ENCODE assay signal across 8 cellular contexts in the genomic region with DNA sequence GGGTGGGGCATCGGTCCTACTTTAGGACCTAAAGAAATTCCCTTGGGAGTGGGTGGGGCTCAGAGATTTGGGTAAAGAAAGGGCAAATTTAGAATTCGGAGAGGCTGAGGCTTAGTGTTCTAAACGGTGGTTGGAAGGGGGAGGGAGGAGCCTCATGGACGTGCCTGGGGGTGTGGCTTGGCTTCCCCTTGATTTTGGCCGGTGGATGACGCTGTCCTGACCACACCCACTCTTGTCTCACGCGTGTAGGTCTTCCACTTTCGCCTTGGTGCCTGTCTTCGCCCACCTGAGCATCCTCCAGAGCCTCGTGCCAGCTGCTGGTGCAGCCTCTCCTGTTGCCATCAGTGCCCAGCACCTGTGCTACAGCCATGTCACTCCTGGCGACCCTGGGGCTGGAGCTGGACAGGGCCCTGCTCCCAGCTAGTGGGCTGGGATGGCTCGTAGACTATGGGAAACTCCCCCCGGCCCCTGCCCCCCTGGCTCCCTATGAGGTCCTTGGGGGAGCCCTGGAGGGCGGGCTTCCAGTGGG. TPM values are rescaled to one million over a fixed set of nuclear protein-coding genes. Genes with fewer than 3 reads are reported as not detected.
DNase-seq lines count a peak whose midpoint lies in the region; ATAC-seq, FAIRE-seq and TF ChIP-seq lines count a peak whose summit lies in the region.

No MANE protein-coding gene starts in this region.

- H3K79me2 ChIP-seq in GM12878 (ENCODE audit: control insufficient read depth, insufficient read depth, low read length): peaks cover 60% of the 10 kb centered on the region

- intact Hi-C loops in GM12878 (cut with micrococcal nuclease; ENCODE audit: unreplicated experiment): no loop called here
- intact Hi-C loops in lower lobe of right lung (cut with DNase I): no loop called here

- POLR2A ChIA-PET in GM12878 (lab: Charles Lee): interaction anchor here (1.1 to 5.8 kb wide), 8 partner anchors 13 to 290 kb away, joined by 3 to 113 read pairs (median 20); partner anchors contain the start of genes AKT1S1, AP2A1, IL4I1 and RRAS

- 45% methylated on average over 15 of the region's 15 CpGs for WGBS in GM12878 (ENCODE audit: insufficient coverage, insufficient replicate concordance, low lambda C conversion rate, missing lambda C conversion rate)

- no peak for TF ChIP-seq CTCF in GM12878 (IDR thresholded peaks at IDR 0.05 in 2 of 3, conservative IDR thresholded peaks at IDR 0.05 in 1 of 3; ENCODE audit: control insufficient read depth in 2 of 3, extremely low read depth in 1 of 3, insufficient read depth in 1 of 3, low read depth in 3 of 3, low read length in 3 of 3)
- no peak for TF ChIP-seq CTCF in lower lobe of right lung (IDR thresholded peaks at IDR 0.05)
- no peak for TF ChIP-seq CTCF in Peyer's patch (IDR thresholded peaks at IDR 0.05)

- SMC1A ChIA-PET in GM12878 (lab: Charles Lee; ENCODE audit: uncharacterized antibody, unreplicated experiment): interaction anchor here (0.8 to 4.8 kb wide), 3 partner anchors 18 to 65 kb away, joined by 3 to 48 read pairs (median 9); no protein-coding TSS in a partner anchor

- TF ChIP-seq POLR2A in GM12878 (IDR thresholded peaks at IDR 0.05; ENCODE audit: low read depth, low read length): peak; percentile 82
- no peak for TF ChIP-seq POLR2A in Peyer's patch (IDR thresholded peaks at IDR 0.05)

- H3K27me3 ChIP-seq in HUES48 (ENCODE audit: control insufficient read depth, insufficient read depth, low read length) (no peaks in the 10 kb centered on the region), GM12878 (replicated peaks in 1 of 2; ENCODE audit: control insufficient read depth in 2 of 2, insufficient read depth in 2 of 2, low read length in 1 of 2) (no peaks in the 10 kb centered on the region), lower lobe of right lung (ENCODE audit: low read depth) (no peaks in the 10 kb centered on the region), Peyer's patch (no peaks in the 10 kb centered on the region)

- no peaks in the 10 kb centered on the region for H3K9me3 ChIP-seq in HUES48 (ENCODE audit: control insufficient read depth, insufficient read depth, low read length)
- H3K9me3 ChIP-seq in GM12878 (replicated peaks; ENCODE audit: control insufficient read depth, insufficient read depth, low read length): no peaks in the 10 kb centered on the region
- no peaks in the 10 kb centered on the region for H3K9me3 ChIP-seq in lower lobe of right lung
- no peaks in the 10 kb centered on the region for H3K9me3 ChIP-seq in Peyer's patch

- H3K9ac ChIP-seq in HUES48 (ENCODE audit: low read depth, low read length) (no peak overlapping the region), GM12878 (ENCODE audit: control insufficient read depth, insufficient read depth, low read length) (no peak overlapping the region)

- peak overlapping the region; percentile 40 for H3K4me2 ChIP-seq in GM12878 (ENCODE audit: control insufficient read depth, insufficient read depth)

- BruUV-seq in GM12878 (replicated peaks; lab: Mats Ljungman, UMichigan): no TSS peak

- DNase-seq in A172 (ENCODE audit: low spot score): peak; percentile 77
- DNase-seq in GM12878 (ENCODE audit: low read depth, low spot score): no peak
- no peak for DNase-seq in lower lobe of right lung
- no peak for DNase-seq in KBM-7
- no peak for DNase-seq in T1000 (lab: John Stamatoyannopoulos, UW)
- no peak for DNase-seq in Peyer's patch

- in situ Hi-C loops in GM12878 (cut with MboI) (loop anchor here (10.0 kb wide), 1 partner anchor 204 kb away; no protein-coding TSS in a partner anchor), KBM-7 (cut with MboI; ENCODE audit: low pct_unique_long_range_greater_than_20kb, low sequenced_read_pairs) (no loop called here)

- H4K20me1 ChIP-seq in GM12878 (ENCODE audit: control insufficient read depth, insufficient read depth): no peaks in the 10 kb centered on the region

- H3K4me3 ChIP-seq in HUES48 (ENCODE audit: low read depth, low read length) (peak overlapping the region; percentile 57), GM12878 (peak overlapping the region; percentile 92), lower lobe of right lung (peak overlapping the region; percentile 100), Peyer's patch (peak overlapping the region in 1 of 4 donors; percentile 24)

- peaks cover 21% of the 10 kb centered on the region for H3K36me3 ChIP-seq in HUES48 (ENCODE audit: control insufficient read depth, insufficient read depth, low read length)
- peaks cover 9 to 17% of the 10 kb centered on the region in 2 experiments; a peak in 3 of 4 replicates for H3K36me3 ChIP-seq in GM12878 (ENCODE audit: control insufficient read depth in 2 of 2, insufficient read depth in 2 of 2, low read length in 1 of 2)
- H3K36me3 ChIP-seq in lower lobe of right lung: peaks cover 20% of the 10 kb centered on the region
- H3K36me3 ChIP-seq in Peyer's patch: peaks cover 0 to 4% (median 0%) of the 10 kb centered on the region in 3 donors

- no peak for TF ChIP-seq EP300 in GM12878 (IDR thresholded peaks at IDR 0.05; ENCODE audit: borderline replicate concordance in 1 of 2, control insufficient read depth in 1 of 2, low read depth in 2 of 2, low read length in 2 of 2)

- ATAC-seq in GM12878 (no peak), lower lobe of right lung (peak in 1 of 2 donors; percentile 2), GM21786 (IDR thresholded peaks at IDR 0.05; ENCODE audit: unreplicated experiment) (no peak)

- CTCF ChIA-PET in GM12878 (lab: Yijun Ruan, JAX): interaction anchor here (1.1 to 2.2 kb wide), 5 partner anchors 33 to 63 kb away, joined by 3 to 7 read pairs (median 4); partner anchors contain the start of genes IL4I1 and PNKP

- no peak overlapping the region for H3K27ac ChIP-seq in HUES48 (ENCODE audit: low read depth, low read length)
- H3K27ac ChIP-seq in GM12878 (ENCODE audit: control insufficient read depth, insufficient read depth): no peak overlapping the region; the same call in 1 of the 2 replicates
- H3K27ac ChIP-seq in lower lobe of right lung: peak overlapping the region; percentile 49
- peak overlapping the region in 2 of 4 donors; percentile 2 to 92 for H3K27ac ChIP-seq in Peyer's patch

- H2AFZ ChIP-seq in GM12878 (ENCODE audit: control insufficient read depth, low read depth, low read length): no peak overlapping the region

- no peak for FAIRE-seq in GM12878 (lab: Jason Lieb, UNC)

- TF ChIP-seq RAD21 in GM12878 (IDR thresholded peaks at IDR 0.05; ENCODE audit: insufficient read depth, low read depth, low read length): no peak

- H3K4me1 ChIP-seq in HUES48 (ENCODE audit: control insufficient read depth, insufficient read depth, low read length) (peaks cover 2% of the 10 kb centered on the region; the same call in 1 of the 2 replicates), GM12878 (ENCODE audit: control insufficient read depth, insufficient read depth, low read length) (peaks cover 15% of the 10 kb centered on the region), lower lobe of right lung (peaks cover 28% of the 10 kb centered on the region), Peyer's patch (peaks cover 0 to 24% (median 5%) of the 10 kb centered on the region in 4 donors)

- RAD21 ChIA-PET in GM12878 (lab: Charles Lee; ENCODE audit: unreplicated experiment): interaction anchor here (1.0 to 5.0 kb wide), 6 partner anchors 19 to 61 kb away, joined by 3 to 66 read pairs (median 11); partner anchors contain the start of genes AKT1S1, IL4I1 and TBC1D17

RNA-seq across cellular contexts. Expression of gene NUP62, which starts 1.2 kb away (rescaled TPM):
- total RNA-seq in A172 (2014; rRNA removed; shearing (Covaris generic)): 84.6 and 91.3 TPM in 2 replicates
- total RNA-seq in GM12878 (2013; cell fraction: nucleolus; rRNA removed): 54.2 and 56.0 TPM in 2 replicates
- total RNA-seq in GM12878 (2014; rRNA removed) (90.7 and 95.6 TPM in 2 replicates), GM12878 (2014; rRNA removed; fragmentation: Illumina TruSeq; extraction: Trizol) (46.5 and 50.1 TPM in 2 replicates), GM12878 (2021) (102 and 108 TPM in 2 replicates), lower lobe of right lung (36.5 TPM), Peyer's patch (10 to 100 TPM; 40.0 to 54.5 (median 46.0) TPM)
- polyA plus RNA-seq in GM12878 (2011; ENCODE audit: low read depth): 25.0 TPM
- polyA plus RNA-seq in GM12878 (2011; rRNA removed) (13.7 and 35.5 TPM in 2 replicates), GM12878 (2014; fragmentation: Illumina TruSeq; extraction: Trizol) (40.8 and 67.7 TPM in 2 replicates), GM12878 (2014; fragmentation: Nextera tagmentation; extraction: Ambion mirVana) (10 to 100 TPM; 19.5 to 22.0 TPM), GM12878 (2014; rRNA removed) (66.1 and 77.7 TPM in 2 replicates), GM12878 (2016; fragmentation: Nextera tagmentation; extraction: Ambion mirVana) (100 to 1,000 TPM; 105 to 110 TPM)
- polyA plus RNA-seq in GM12878 (2011; cell fraction: cytosol; rRNA removed): 39.4 and 41.4 TPM in 2 replicates
- 25.1 and 36.3 TPM in 2 replicates for polyA plus RNA-seq in GM12878 (2011; cell fraction: nucleus; rRNA removed)
- polyA plus RNA-seq in GM12878 (2012): 50.6 and 56.6 TPM in 2 replicates
- polyA minus RNA-seq in GM12878 (2011; rRNA and poly(A)+ RNA removed): 24.5 and 36.2 TPM in 2 replicates
- 23.4 and 24.3 TPM in 2 replicates for polyA minus RNA-seq in GM12878 (2011; cell fraction: cytosol; rRNA and poly(A)+ RNA removed)
- polyA minus RNA-seq in GM12878 (2011; cell fraction: nucleus; rRNA and poly(A)+ RNA removed): 13.4 and 30.9 TPM in 2 replicates

RNA-seq across cellular contexts. Expression of gene ATF5, which starts 1.5 kb away (rescaled TPM):
- 30.3 and 35.6 TPM in 2 replicates for total RNA-seq in A172 (2014; rRNA removed; shearing (Covaris generic))
- 30.9 and 34.7 TPM in 2 replicates for total RNA-seq in GM12878 (2013; cell fraction: nucleolus; rRNA removed)
- 24.8 and 29.0 TPM in 2 replicates for total RNA-seq in GM12878 (2014; rRNA removed)
- total RNA-seq in GM12878 (2014; rRNA removed; fragmentation: Illumina TruSeq; extraction: Trizol): 16.7 and 17.6 TPM in 2 replicates
- 82.1 and 83.1 TPM in 2 replicates for total RNA-seq in GM12878 (2021)
- 74.7 TPM for polyA plus RNA-seq in GM12878 (2011; ENCODE audit: low read depth)
- polyA plus RNA-seq in GM12878 (2011; rRNA removed): 122 and 133 TPM in 2 replicates
- polyA plus RNA-seq in GM12878 (2011; cell fraction: cytosol; rRNA removed): 117 and 157 TPM in 2 replicates
- polyA plus RNA-seq in GM12878 (2011; cell fraction: nucleus; rRNA removed): 263 and 301 TPM in 2 replicates
- polyA plus RNA-seq in GM12878 (2012): 136 and 179 TPM in 2 replicates
- polyA plus RNA-seq in GM12878 (2014; fragmentation: Illumina TruSeq; extraction: Trizol): 38.1 and 41.1 TPM in 2 replicates
- polyA plus RNA-seq in GM12878 (2014; fragmentation: Nextera tagmentation; extraction: Ambion mirVana): 10 to 100 TPM in 1 of 2 experiments, 1 to 10 TPM in 1; 9.1 to 10.1 TPM
- 55.2 and 63.1 TPM in 2 replicates for polyA plus RNA-seq in GM12878 (2014; rRNA removed)
- polyA plus RNA-seq in GM12878 (2016; fragmentation: Nextera tagmentation; extraction: Ambion mirVana): 10 to 100 TPM; 16.3 to 19.0 TPM
- 24.1 and 57.3 TPM in 2 replicates for polyA minus RNA-seq in GM12878 (2011; rRNA and poly(A)+ RNA removed)
- 65.8 and 83.5 TPM in 2 replicates for polyA minus RNA-seq in GM12878 (2011; cell fraction: cytosol; rRNA and poly(A)+ RNA removed)
- polyA minus RNA-seq in GM12878 (2011; cell fraction: nucleus; rRNA and poly(A)+ RNA removed): 15.8 and 26.1 TPM in 2 replicates
- total RNA-seq in lower lobe of right lung: 13.8 TPM
- 10 to 100 TPM in 3 of 4 donors, 1 to 10 TPM in 1; 3.3 to 21.4 (median 18.2) TPM for total RNA-seq in Peyer's patch

RNA-seq across cellular contexts. Expression of gene SIGLEC11, which starts 30.4 kb away (rescaled TPM):
- not detected in 2 replicates for total RNA-seq in A172 (2014; rRNA removed; shearing (Covaris generic))
- not detected in 2 replicates for total RNA-seq in GM12878 (2013; cell fraction: nucleolus; rRNA removed)
- total RNA-seq in GM12878 (2014; rRNA removed) (not detected in 2 replicates), GM12878 (2014; rRNA removed; fragmentation: Illumina TruSeq; extraction: Trizol) (not detected in 2 replicates), GM12878 (2021) (not detected in 2 replicates), lower lobe of right lung (7.7 TPM), Peyer's patch (1 to 10 TPM in 1 of 4 donors, under 1 TPM in 1, not detected in 2; 0.94 to 1.7 TPM)
- not detected for polyA plus RNA-seq in GM12878 (2011; ENCODE audit: low read depth)
- polyA plus RNA-seq in GM12878 (2011; rRNA removed) (not detected in 2 replicates), GM12878 (2014; fragmentation: Illumina TruSeq; extraction: Trizol) (not detected in 2 replicates), GM12878 (2014; fragmentation: Nextera tagmentation; extraction: Ambion mirVana) (not detected), GM12878 (2014; rRNA removed) (not detected in 2 replicates), GM12878 (2016; fragmentation: Nextera tagmentation; extraction: Ambion mirVana) (not detected)
- polyA plus RNA-seq in GM12878 (2011; cell fraction: cytosol; rRNA removed): not detected in 2 replicates
- polyA plus RNA-seq in GM12878 (2011; cell fraction: nucleus; rRNA removed): not detected in 2 replicates
- polyA plus RNA-seq in GM12878 (2012): not detected in 2 replicates
- polyA minus RNA-seq in GM12878 (2011; rRNA and poly(A)+ RNA removed): not detected in 2 replicates
- not detected in 2 replicates for polyA minus RNA-seq in GM12878 (2011; cell fraction: cytosol; rRNA and poly(A)+ RNA removed)
- not detected in 2 replicates for polyA minus RNA-seq in GM12878 (2011; cell fraction: nucleus; rRNA and poly(A)+ RNA removed)

RNA-seq across cellular contexts. Expression of gene IL4I1, which starts 33.9 kb away (rescaled TPM):
- 6.4 and 15.4 TPM in 2 replicates for total RNA-seq in A172 (2014; rRNA removed; shearing (Covaris generic))
- total RNA-seq in GM12878 (2013; cell fraction: nucleolus; rRNA removed): 73.8 and 88.4 TPM in 2 replicates
- total RNA-seq in GM12878 (2014; rRNA removed) (39.1 and 51.0 TPM in 2 replicates), GM12878 (2014; rRNA removed; fragmentation: Illumina TruSeq; extraction: Trizol) (16.2 and 17.4 TPM in 2 replicates), GM12878 (2021) (80.0 and 82.6 TPM in 2 replicates), lower lobe of right lung (1.6 TPM), Peyer's patch (not detected)
- 16.2 TPM for polyA plus RNA-seq in GM12878 (2011; ENCODE audit: low read depth)
- polyA plus RNA-seq in GM12878 (2011; rRNA removed) (37.4 and 83.8 TPM in 2 replicates), GM12878 (2014; fragmentation: Illumina TruSeq; extraction: Trizol) (4.8 and 20.1 TPM in 2 replicates), GM12878 (2014; fragmentation: Nextera tagmentation; extraction: Ambion mirVana) (under 1 TPM; 0.62 to 1.00 TPM), GM12878 (2014; rRNA removed) (42.5 and 53.3 TPM in 2 replicates), GM12878 (2016; fragmentation: Nextera tagmentation; extraction: Ambion mirVana) (10 to 100 TPM; 43.0 to 45.5 TPM)
- 134 and 171 TPM in 2 replicates for polyA plus RNA-seq in GM12878 (2011; cell fraction: cytosol; rRNA removed)
- polyA plus RNA-seq in GM12878 (2011; cell fraction: nucleus; rRNA removed): 271 and 308 TPM in 2 replicates
- polyA plus RNA-seq in GM12878 (2012): 49.6 and 88.7 TPM in 2 replicates
- polyA minus RNA-seq in GM12878 (2011; rRNA and poly(A)+ RNA removed): 56.8 and 118 TPM in 2 replicates
- 132 and 154 TPM in 2 replicates for polyA minus RNA-seq in GM12878 (2011; cell fraction: cytosol; rRNA and poly(A)+ RNA removed)
- polyA minus RNA-seq in GM12878 (2011; cell fraction: nucleus; rRNA and poly(A)+ RNA removed): 56.3 and 66.6 TPM in 2 replicates

RNA-seq across cellular contexts. Expression of gene TBC1D17, which starts 53.0 kb away (rescaled TPM):
- 10.1 and 11.9 TPM in 2 replicates for total RNA-seq in A172 (2014; rRNA removed; shearing (Covaris generic))
- total RNA-seq in GM12878 (2013; cell fraction: nucleolus; rRNA removed): 24.8 and 29.4 TPM in 2 replicates
- 3.5 and 3.6 TPM in 2 replicates for total RNA-seq in GM12878 (2014; rRNA removed)
- total RNA-seq in GM12878 (2014; rRNA removed; fragmentation: Illumina TruSeq; extraction: Trizol): 3.1 and 3.2 TPM in 2 replicates
- total RNA-seq in GM12878 (2021): 20.4 and 20.9 TPM in 2 replicates
- 36.4 TPM for polyA plus RNA-seq in GM12878 (2011; ENCODE audit: low read depth)
- 11.7 and 18.9 TPM in 2 replicates for polyA plus RNA-seq in GM12878 (2011; rRNA removed)
- 21.8 and 25.4 TPM in 2 replicates for polyA plus RNA-seq in GM12878 (2011; cell fraction: cytosol; rRNA removed)
- polyA plus RNA-seq in GM12878 (2011; cell fraction: nucleus; rRNA removed): 93.9 and 98.8 TPM in 2 replicates
- polyA plus RNA-seq in GM12878 (2012): 45.9 and 50.1 TPM in 2 replicates
- 8.6 and 10.9 TPM in 2 replicates for polyA plus RNA-seq in GM12878 (2014; fragmentation: Illumina TruSeq; extraction: Trizol)
- polyA plus RNA-seq in GM12878 (2014; fragmentation: Nextera tagmentation; extraction: Ambion mirVana): under 1 TPM; 0.42 to 0.52 TPM
- polyA plus RNA-seq in GM12878 (2014; rRNA removed): 17.4 and 22.3 TPM in 2 replicates
- 10 to 100 TPM; 11.5 to 13.2 TPM for polyA plus RNA-seq in GM12878 (2016; fragmentation: Nextera tagmentation; extraction: Ambion mirVana)
- 11.3 and 21.0 TPM in 2 replicates for polyA minus RNA-seq in GM12878 (2011; rRNA and poly(A)+ RNA removed)
- polyA minus RNA-seq in GM12878 (2011; cell fraction: cytosol; rRNA and poly(A)+ RNA removed): 9.3 and 10.2 TPM in 2 replicates
- 18.5 and 22.0 TPM in 2 replicates for polyA minus RNA-seq in GM12878 (2011; cell fraction: nucleus; rRNA and poly(A)+ RNA removed)
- total RNA-seq in lower lobe of right lung: 53.1 TPM
- total RNA-seq in Peyer's patch: 10 to 100 TPM; 22.8 to 83.3 (median 62.1) TPM
